Comparison of ENCODE assay signal across 26 cellular contexts in genomic region chr1:177488722-177489121, GRCh38.
"Had no signal": no experiment of that assay in that cellular context is flagged by ENCODE, and none has a peak within 500 bp of the region (broad histone marks: within the 10 kb centered on the region; RNA-seq: fewer than 3 reads in every experiment).

No MANE protein-coding gene starts in this region.

- DNase-seq: nephron progenitor cell; nucleus accumbens; posterior cingulate gyrus; psoas muscle; right cardiac atrium; right lobe of liver; sigmoid colon; small intestine; stimulated activated CD4-positive, alpha-beta T cell treated with anti-CD3 and anti-CD28 coated beads, Interleukin-15, amount 100 ng/mL, for 24 hours; stimulated activated CD4-positive, alpha-beta T cell treated with anti-CD3 and anti-CD28 coated beads, Interleukin-2, amount 100 ng/mL, for 24 hours; stimulated activated CD4-positive, alpha-beta T cell treated with anti-CD3 and anti-CD28 coated beads, Interleukin-2, amount 100 ng/mL, for 48 hours; stimulated activated CD4-positive, alpha-beta T cell treated with anti-CD3 and anti-CD28 coated beads, Interleukin-4, amount 100 ng/mL, for 24 hours; stimulated activated naive B cell treated with anti-CD40 and anti-IgM and Interleukin-4, amounts not matched to agents 10 μg/mL and 1 μg/mL and 100 μg/mL, for 72 hours; stimulated activated naive CD4-positive, alpha-beta T cell treated with Interleukin-2 at 50 U/mL for 16 hours; stomach; thyroid gland; trophoblast cell; upper lobe of left lung had no signal

- FAIRE-seq: small intestine, urothelium cell line had no signal

- H3K36me3 ChIP-seq: neutrophil, right lobe of liver, sigmoid colon, stomach, thoracic aorta, thyroid gland, tibial nerve, upper lobe of left lung, vagina had no signal

- H3K27me3 ChIP-seq: neutrophil, right lobe of liver, sigmoid colon, stomach, thyroid gland, tibial nerve, upper lobe of left lung, vagina had no signal

- H3K9me3 ChIP-seq: neutrophil, psoas muscle, right lobe of liver, sigmoid colon, stomach, thoracic aorta, thyroid gland, tibial nerve, upper lobe of left lung, vagina had no signal

- H3K4me1 ChIP-seq: parathyroid adenoma, psoas muscle, right lobe of liver, sigmoid colon, stomach, thyroid gland, tibial nerve, upper lobe of left lung, vagina had no signal

- ATAC-seq: natural killer cell treated with Interleukin-12 subunit alpha and Interleukin-12 subunit beta and Interleukin-15 and Interleukin-18, amount 100 ng/mL, for 72 hours; psoas muscle; right cardiac atrium; right lobe of liver; stimulated activated effector memory CD8-positive, alpha-beta T cell treated with anti-CD3 and anti-CD28 coated beads, Interleukin-12 subunit alpha, Interleukin-12 subunit beta, amount 100 ng/mL, for 72 hours; stimulated activated naive B cell treated with anti-CD40 and anti-IgM and Interleukin-4, amounts not matched to agents 10 μg/mL and 1 μg/mL and 100 μg/mL, for 72 hours had no signal

- H3K4me3 ChIP-seq: psoas muscle, right lobe of liver, sigmoid colon, stomach, thoracic aorta, thyroid gland, tibial nerve, upper lobe of left lung, vagina had no signal

- H3K27ac ChIP-seq: neutrophil, parathyroid adenoma, psoas muscle, right lobe of liver, sigmoid colon, stomach, thoracic aorta, thyroid gland, tibial nerve, upper lobe of left lung, vagina had no signal
